10 cellular contexts compared by ENCODE assay signal in the genomic region with DNA sequence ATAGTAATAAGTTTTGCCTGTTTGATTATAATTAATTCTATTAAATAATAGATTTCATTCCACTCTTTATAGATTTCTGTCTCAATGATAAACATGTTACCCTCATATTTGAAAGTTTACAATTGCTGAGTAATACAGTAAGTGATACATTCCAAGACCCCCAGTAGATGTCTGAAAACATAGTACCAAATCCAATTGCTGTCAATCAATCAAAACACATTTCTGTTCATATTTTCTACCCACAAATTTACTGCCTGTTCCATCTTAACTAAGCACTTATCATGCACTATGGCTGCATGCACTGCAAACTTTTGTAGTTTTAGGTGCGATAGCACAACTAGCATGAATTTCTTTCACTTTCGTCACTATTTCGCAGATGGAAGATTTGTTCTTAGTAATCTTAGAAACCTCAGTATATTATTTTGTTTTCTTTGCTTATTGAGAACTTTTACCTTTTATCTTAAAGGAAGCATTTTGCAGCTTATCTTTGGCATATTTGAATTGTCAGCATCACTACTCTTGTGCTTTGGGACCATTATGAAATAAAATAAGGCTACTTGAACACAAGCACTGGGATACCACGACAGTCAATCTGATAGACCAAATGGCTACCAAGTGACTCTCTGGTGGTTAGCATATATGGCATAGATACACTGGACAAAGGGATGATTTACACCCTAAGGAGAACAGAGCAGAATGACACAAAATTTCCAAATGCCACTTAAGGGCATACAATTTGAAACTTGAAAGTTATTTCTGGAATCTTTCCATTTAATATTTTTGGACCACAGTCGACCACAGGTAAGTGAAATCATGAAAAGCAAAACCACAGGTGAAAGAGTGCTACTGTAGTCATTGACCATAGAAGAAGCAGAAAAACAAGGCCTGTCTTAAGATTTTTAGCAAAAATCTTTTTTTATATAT.
DNase-seq lines count a peak whose midpoint lies in the region; ATAC-seq, FAIRE-seq and TF ChIP-seq lines count a peak whose summit lies in the region.
"Had no signal": no experiment of that assay in that cellular context is flagged by ENCODE, and none has a peak within 500 bp of the region (broad histone marks: within the 10 kb centered on the region; RNA-seq: fewer than 3 reads in every experiment).

No MANE protein-coding gene starts in this region.

- H3K36me3 ChIP-seq in mammary epithelial cell (ENCODE audit: insufficient read depth, low read length) (no peaks in the 10 kb centered on the region), breast epithelium (no peaks in the 10 kb centered on the region), spleen (no peaks in the 10 kb centered on the region)

- intact Hi-C loops in mammary epithelial cell (cut with micrococcal nuclease) = no loop called here
- intact Hi-C loops in breast epithelium (cut with DNase I; ENCODE audit: low total_unique reads) = no loop called here
- intact Hi-C loops in spleen (cut with DNase I; ENCODE audit: low total_unique reads) = no loop called here

- H3K9me3 ChIP-seq in mammary epithelial cell (replicated peaks; ENCODE audit: insufficient read depth, low read length) (no peaks in the 10 kb centered on the region), breast epithelium (no peaks in the 10 kb centered on the region), spleen (no peaks in the 10 kb centered on the region)

- dilution Hi-C loops in mammary epithelial cell (cut with HindIII; ENCODE audit: low sequenced_read_pairs) = no loop called here

- 79% methylated on average over 4 of the region's 5 CpGs for WGBS in mammary epithelial cell (ENCODE audit: low coverage, missing lambda C conversion rate)
- 68 to 77% (median 75%) methylated on average over 5 of the region's 5 CpGs for WGBS in spleen, 5 donors

- in situ Hi-C loops in mammary epithelial cell (cut with MboI; ENCODE audit: low sequenced_read_pairs in 2 of 2) = no loop called here

- H3K27ac ChIP-seq in mammary epithelial cell (ENCODE audit: insufficient read depth, low read depth, low read length) = no peak overlapping the region
- H3K27ac ChIP-seq in breast epithelium = no peak overlapping the region
- no peak overlapping the region for H3K27ac ChIP-seq in spleen

- no peak for TF ChIP-seq CTCF in mammary epithelial cell (conservative IDR thresholded peaks at IDR 0.05 in 1 of 2, IDR thresholded peaks at IDR 0.05 in 1 of 2; ENCODE audit: extremely low read depth in 1 of 2, insufficient read depth in 1 of 2, low read depth in 1 of 2, low read length in 2 of 2)
- no peak for TF ChIP-seq CTCF in breast epithelium (IDR thresholded peaks at IDR 0.05)
- TF ChIP-seq CTCF in spleen (IDR thresholded peaks at IDR 0.05 in 8 of 11, conservative IDR thresholded peaks at IDR 0.05 in 3 of 11) = no peak

- H3K4me3 ChIP-seq in mammary epithelial cell (replicated peaks in 1 of 3; ENCODE audit: insufficient read depth in 1 of 3, low read depth in 2 of 3, low read length in 3 of 3) = no peak overlapping the region
- no peak overlapping the region for H3K4me3 ChIP-seq in breast epithelium
- H3K4me3 ChIP-seq in spleen = no peak overlapping the region

- FAIRE-seq in urothelium cell line (lab: Jason Lieb, UNC) (no peak), HTR-8/SVneo (lab: Jason Lieb, UNC) (no peak)

- ATAC-seq in GM21825 (IDR thresholded peaks at IDR 0.05; ENCODE audit: unreplicated experiment) = peak; percentile 72
- peak; percentile 78 for ATAC-seq in HG03378 (IDR thresholded peaks at IDR 0.05; ENCODE audit: unreplicated experiment)
- ATAC-seq: Panc1 had no signal

- H3K27me3 ChIP-seq in mammary epithelial cell (ENCODE audit: insufficient read depth, low read length) = no peaks in the 10 kb centered on the region
- no peaks in the 10 kb centered on the region for H3K27me3 ChIP-seq in breast epithelium
- H3K27me3 ChIP-seq in spleen (replicated peaks in 1 of 7) = no peaks in the 10 kb centered on the region

- no peaks in the 10 kb centered on the region for H3K9me3 Mint-ChIP-seq in stimulated activated naive CD8-positive, alpha-beta T cell treated with anti-CD3 and anti-CD28 coated beads, Interleukin-15, Interleukin-2, amounts not matched to agents 100 ng/mL and 50 ng/mL, for 24 hours

- H3K36me3 Mint-ChIP-seq in stimulated activated naive CD8-positive, alpha-beta T cell treated with anti-CD3 and anti-CD28 coated beads, Interleukin-15, Interleukin-2, amounts not matched to agents 100 ng/mL and 50 ng/mL, for 24 hours (ENCODE audit: low read depth) = no peaks in the 10 kb centered on the region

- H3K4me1 ChIP-seq in mammary epithelial cell (ENCODE audit: insufficient read depth, low read length) (peaks cover 29% of the 10 kb centered on the region), breast epithelium (peaks cover 0 to 4% of the 10 kb centered on the region in 2 donors), spleen (peaks cover 0 to 6% (median 0%) of the 10 kb centered on the region in 6 donors)

- peaks cover 26% of the 10 kb centered on the region for H3K4me1 Mint-ChIP-seq in stimulated activated naive CD8-positive, alpha-beta T cell treated with anti-CD3 and anti-CD28 coated beads, Interleukin-15, Interleukin-2, amounts not matched to agents 100 ng/mL and 50 ng/mL, for 24 hours (ENCODE audit: low read depth)

- H3K27ac Mint-ChIP-seq in stimulated activated naive CD8-positive, alpha-beta T cell treated with anti-CD3 and anti-CD28 coated beads, Interleukin-15, Interleukin-2, amounts not matched to agents 100 ng/mL and 50 ng/mL, for 24 hours = peak overlapping the region; percentile 53

- no peak overlapping the region for H3K9ac ChIP-seq in mammary epithelial cell (ENCODE audit: insufficient read depth, low read length)

- peak; percentile 52 for DNase-seq in mammary epithelial cell
- no peak for DNase-seq in breast epithelium (ENCODE audit: low spot score in 2 of 2)
- no peak for DNase-seq in spleen
- no peak for DNase-seq in urothelium cell line (ENCODE audit: low spot score)
- DNase-seq in HTR-8/SVneo (ENCODE audit: insufficient read length, low spot score) = no peak
- DNase-seq: activated CD4-positive, alpha-beta T cell treated with anti-CD3 and anti-CD28 coated beads, Interleukin-2, amount 50 U/mL, for 4 hours had no signal

- H3K4me2 ChIP-seq in mammary epithelial cell (ENCODE audit: insufficient read depth, low read depth, low read length) = no peak overlapping the region

- TF ChIP-seq POLR2A in breast epithelium (IDR thresholded peaks at IDR 0.05) = no peak
- no peak for TF ChIP-seq POLR2A in spleen (IDR thresholded peaks at IDR 0.05)

- no peaks in the 10 kb centered on the region for H3K79me2 ChIP-seq in mammary epithelial cell (ENCODE audit: insufficient read depth, low read length)

- CTCF ChIA-PET in mammary epithelial cell (lab: Charles Lee; ENCODE audit: low non-redundant PET) = no interaction called here

- no peak overlapping the region for H2AFZ ChIP-seq in mammary epithelial cell (ENCODE audit: low read depth, low read length)

- no peaks in the 10 kb centered on the region for H4K20me1 ChIP-seq in mammary epithelial cell (ENCODE audit: insufficient read depth, low read length)

- H3K4me3 Mint-ChIP-seq in stimulated activated naive CD8-positive, alpha-beta T cell treated with anti-CD3 and anti-CD28 coated beads, Interleukin-15, Interleukin-2, amounts not matched to agents 100 ng/mL and 50 ng/mL, for 24 hours = peak overlapping the region; percentile 6

- no peaks in the 10 kb centered on the region for H3K27me3 Mint-ChIP-seq in stimulated activated naive CD8-positive, alpha-beta T cell treated with anti-CD3 and anti-CD28 coated beads, Interleukin-15, Interleukin-2, amounts not matched to agents 100 ng/mL and 50 ng/mL, for 24 hours

- no TSS peak for BruUV-seq in mammary epithelial cell (replicated peaks; lab: Mats Ljungman, UMichigan)
